Comparison of ENCODE assay signal across 8 cellular contexts in genomic region chr22:44024288-44024908, GRCh38. TPM values are rescaled to one million over a fixed set of nuclear protein-coding genes. Genes with fewer than 3 reads are reported as not detected.
DNase-seq lines count a peak whose midpoint lies in the region; ATAC-seq, FAIRE-seq and TF ChIP-seq lines count a peak whose summit lies in the region.

A gene with protein sequence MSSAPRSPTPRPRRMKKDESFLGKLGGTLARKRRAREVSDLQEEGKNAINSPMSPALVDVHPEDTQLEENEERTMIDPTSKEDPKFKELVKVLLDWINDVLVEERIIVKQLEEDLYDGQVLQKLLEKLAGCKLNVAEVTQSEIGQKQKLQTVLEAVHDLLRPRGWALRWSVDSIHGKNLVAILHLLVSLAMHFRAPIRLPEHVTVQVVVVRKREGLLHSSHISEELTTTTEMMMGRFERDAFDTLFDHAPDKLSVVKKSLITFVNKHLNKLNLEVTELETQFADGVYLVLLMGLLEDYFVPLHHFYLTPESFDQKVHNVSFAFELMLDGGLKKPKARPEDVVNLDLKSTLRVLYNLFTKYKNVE (plus strand): TSS chr22:44024302. CDS start chr22:44024340, 38 bp downstream.

- TF ChIP-seq EP300 in stomach (IDR thresholded peaks at IDR 0.05) = no peak

- FAIRE-seq in GM19239 (lab: Jason Lieb, UNC) = no peak

- intact Hi-C loops in stomach (cut with DNase I; ENCODE audit: low total_unique reads) = no loop called here

- TF ChIP-seq POLR2A in GM19099 (IDR thresholded peaks at IDR 0.05; ENCODE audit: extremely low read depth, insufficient read length, low read depth) (peak; percentile 68), stomach (IDR thresholded peaks at IDR 0.05) (no peak)

- H3K4me1 ChIP-seq in duodenal mucosa (ENCODE audit: control insufficient read depth in 1 of 2, insufficient read depth in 2 of 2, low read length in 2 of 2) (peaks cover 8 to 22% of the 10 kb centered on the region in 2 donors), stomach (peaks cover 14 to 43% (median 29%) of the 10 kb centered on the region in 4 donors)

- peaks cover 0 to 3% of the 10 kb centered on the region in 2 donors for H3K27me3 ChIP-seq in duodenal mucosa (ENCODE audit: control insufficient read depth in 1 of 2, insufficient read depth in 2 of 2, low read length in 2 of 2)
- peaks cover 0 to 10% (median 0%) of the 10 kb centered on the region in 3 donors for H3K27me3 ChIP-seq in stomach

- H3K36me3 ChIP-seq in duodenal mucosa (ENCODE audit: control insufficient read depth in 1 of 2, insufficient read depth in 2 of 2, low read length in 2 of 2) (no peaks in the 10 kb centered on the region), stomach (no peaks in the 10 kb centered on the region)

- H3K4me3 ChIP-seq in duodenal mucosa (ENCODE audit: low read depth in 1 of 2, low read length in 2 of 2) = peak within 1 kb of the TSS; percentile 70 to 74
- peak within 1 kb of the TSS; percentile 60 to 69 (median 68) for H3K4me3 ChIP-seq in stomach

- DNase-seq in SW480 (ENCODE audit: low spot score) (peak; percentile 47), lung microvascular endothelial cell (ENCODE audit: low read depth in 2 of 2) (peak; percentile 32 to 61), stomach (no peak), GM19239 (ENCODE audit: insufficient read length, low spot score) (no peak)

- H3K9me3 ChIP-seq in duodenal mucosa (ENCODE audit: control insufficient read depth in 1 of 2, low read length in 2 of 2) = no peaks in the 10 kb centered on the region
- H3K9me3 ChIP-seq in stomach = no peaks in the 10 kb centered on the region

- H3K9ac ChIP-seq in duodenal mucosa (ENCODE audit: low read depth in 1 of 2, low read length in 2 of 2) = peak within 1 kb of the TSS; percentile 74 to 79

- WGBS in stomach, 5 donors = 1 to 31% (median 3%) methylated on average over 4 to 77 of the region's 82 CpGs

- H3K27ac ChIP-seq in 22Rv1 (peak within 1 kb of the TSS; percentile 73), duodenal mucosa (ENCODE audit: low read depth, low read length) (peak within 1 kb of the TSS; percentile 70), stomach (peak within 1 kb of the TSS; percentile 81 to 90 (median 84))

- TF ChIP-seq CTCF in 22Rv1 (IDR thresholded peaks at IDR 0.05) (no peak), stomach (IDR thresholded peaks at IDR 0.05) (no peak)

- ATAC-seq in HG02571 (IDR thresholded peaks at IDR 0.05; ENCODE audit: unreplicated experiment) = no peak

RNA-seq across cellular contexts. Expression of the gene that starts here (rescaled TPM):
- total RNA-seq in lung microvascular endothelial cell (20.8 and 25.3 TPM in 2 replicates), stomach (100 to 1,000 TPM in 1 of 5 donors, 10 to 100 TPM in 2, 1 to 10 TPM in 2; 2.9 to 143 (median 19.6) TPM)
- polyA plus RNA-seq in stomach = 10 to 100 TPM in 2 of 3 donors, 1 to 10 TPM in 1; 6.7 to 24.5 (median 18.5) TPM

Comparison
In these comparisons a context has a peak if more than half of its experiments do, and no peak if none do; other contexts are left out.
1. DNase-seq: peak in SW480 (single experiment) and lung microvascular endothelial cell (2 of 2); none in stomach (single experiment) and GM19239 (single experiment).
2. Peak in every context shown above with its lines, with median percentiles within 50 percentile points of each other: H3K27ac ChIP-seq.